In the genomic region with DNA sequence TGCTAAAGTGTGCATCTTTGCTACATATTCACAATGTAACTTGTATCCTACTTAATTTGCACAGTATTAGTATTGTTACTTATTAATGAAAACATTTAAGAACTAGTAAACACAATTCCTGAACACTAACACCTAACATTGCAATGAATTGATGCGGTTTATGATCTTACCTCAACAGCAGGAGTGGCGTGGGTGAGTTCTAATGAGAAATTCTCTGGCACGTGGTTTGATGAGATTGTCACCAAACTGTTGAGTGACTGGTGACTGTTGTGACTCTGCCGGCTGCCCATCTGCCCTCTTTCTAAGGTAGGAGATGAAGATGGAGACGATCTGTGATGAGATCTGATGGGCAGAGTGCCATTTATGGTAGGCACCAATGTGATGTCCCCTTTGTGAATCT, we compare ENCODE assay signal across 1 cellular context.
TF ChIP-seq lines count a peak whose summit lies in the region.

No MANE protein-coding gene starts in this region.

TF ChIP-seq in SK-N-SH treated with all-trans-retinoic acid at 6 μM for 48 hours, 23 proteins besides CTCF, POLR2A, EP300 and RAD21 (continued from another document):
- TF ChIP-seq, protein P1, sequence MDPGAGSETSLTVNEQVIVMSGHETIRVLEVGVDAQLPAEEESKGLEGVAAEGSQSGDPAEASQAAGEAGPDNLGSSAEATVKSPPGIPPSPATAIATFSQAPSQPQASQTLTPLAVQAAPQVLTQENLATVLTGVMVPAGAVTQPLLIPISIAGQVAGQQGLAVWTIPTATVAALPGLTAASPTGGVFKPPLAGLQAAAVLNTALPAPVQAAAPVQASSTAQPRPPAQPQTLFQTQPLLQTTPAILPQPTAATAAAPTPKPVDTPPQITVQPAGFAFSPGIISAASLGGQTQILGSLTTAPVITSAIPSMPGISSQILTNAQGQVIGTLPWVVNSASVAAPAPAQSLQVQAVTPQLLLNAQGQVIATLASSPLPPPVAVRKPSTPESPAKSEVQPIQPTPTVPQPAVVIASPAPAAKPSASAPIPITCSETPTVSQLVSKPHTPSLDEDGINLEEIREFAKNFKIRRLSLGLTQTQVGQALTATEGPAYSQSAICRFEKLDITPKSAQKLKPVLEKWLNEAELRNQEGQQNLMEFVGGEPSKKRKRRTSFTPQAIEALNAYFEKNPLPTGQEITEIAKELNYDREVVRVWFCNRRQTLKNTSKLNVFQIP (CRISPR knock-in tag; IDR thresholded peaks at IDR 0.05; ENCODE audit: borderline replicate concordance, low read depth) = no peak
- TF ChIP-seq RARB (CRISPR knock-in tag; IDR thresholded peaks at IDR 0.05) (no peak), ZFP3 (CRISPR knock-in tag; IDR thresholded peaks at IDR 0.05) (no peak), ZNF565 (CRISPR knock-in tag; conservative IDR thresholded peaks at IDR 0.05; ENCODE audit: low read depth) (no peak), CSDC2 (CRISPR knock-in tag; IDR thresholded peaks at IDR 0.05) (no peak), PATZ1 (CRISPR knock-in tag; IDR thresholded peaks at IDR 0.05; ENCODE audit: borderline replicate concordance) (no peak)
TF ChIP-seq in SK-N-SH treated with all-trans-retinoic acid at 6 μM for 48 hours: peak in this region for 0.
